17 cellular contexts compared by ENCODE assay signal in the genomic region with DNA sequence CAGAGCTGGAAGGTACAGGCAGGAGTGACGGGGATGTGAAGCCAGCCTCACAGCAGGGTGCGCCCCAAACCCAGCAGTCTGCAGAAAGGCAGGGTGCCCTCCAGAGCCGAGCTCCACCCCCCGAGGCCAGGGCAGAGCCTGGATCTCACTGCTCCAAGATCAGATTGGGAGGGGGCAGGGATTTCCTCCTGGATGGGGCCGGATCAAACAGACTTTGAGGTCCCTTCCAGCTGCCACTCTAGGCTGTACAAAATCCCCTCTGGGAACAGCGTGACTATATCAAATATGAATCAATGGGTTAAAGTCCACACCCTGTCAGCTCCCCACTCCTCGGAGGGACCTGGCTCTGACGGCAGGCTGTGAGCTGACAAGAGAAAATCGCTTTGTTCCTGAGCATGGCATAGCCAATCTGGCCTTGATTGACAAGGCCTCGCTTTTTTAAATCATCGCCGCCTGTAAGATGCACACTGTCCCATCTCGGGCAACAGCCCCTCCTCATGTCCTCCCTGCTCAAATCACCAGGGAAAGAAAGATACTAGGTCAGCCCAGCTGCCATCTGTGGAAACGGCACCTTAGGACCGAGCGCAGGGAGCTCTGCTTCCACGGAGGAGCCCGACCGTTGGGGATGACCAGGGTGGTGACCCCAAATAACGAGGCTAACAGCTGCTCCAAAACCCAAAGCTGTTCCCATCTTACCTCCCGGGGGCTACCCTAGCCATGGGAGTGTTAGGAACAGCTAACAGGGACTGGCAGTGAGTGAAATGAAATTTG. TPM values are rescaled to one million over a fixed set of nuclear protein-coding genes. Genes with fewer than 3 reads are reported as not detected.
DNase-seq lines count a peak whose midpoint lies in the region; ATAC-seq and TF ChIP-seq lines count a peak whose summit lies in the region.
"Had no signal": no experiment of that assay in that cellular context is flagged by ENCODE, and none has a peak within 500 bp of the region (broad histone marks: within the 10 kb centered on the region; RNA-seq: fewer than 3 reads in every experiment).

No MANE protein-coding gene starts in this region.

- H3K4me1 ChIP-seq in upper lobe of right lung: no peaks in the 10 kb centered on the region
- H3K4me1 ChIP-seq: gastrocnemius medialis had no signal

- no peaks in the 10 kb centered on the region for H3K36me3 ChIP-seq in upper lobe of right lung
- H3K36me3 ChIP-seq: gastrocnemius medialis, neutrophil, thoracic aorta had no signal

- no peak overlapping the region for H3K4me3 ChIP-seq in upper lobe of right lung
- H3K4me3 ChIP-seq: dorsolateral prefrontal cortex, gastrocnemius medialis, thoracic aorta had no signal

- intact Hi-C loops in cardiac septum (cut with DNase I) (no loop called here), Right ventricle myocardium superior (cut with DNase I) (no loop called here), upper lobe of right lung (cut with DNase I) (no loop called here)

- no peak for TF ChIP-seq POLR2A in GM18505 (IDR thresholded peaks at IDR 0.05; ENCODE audit: borderline replicate concordance, extremely low read depth, insufficient read depth, insufficient read length)

- H3K27ac ChIP-seq in upper lobe of right lung: no peak overlapping the region
- H3K27ac ChIP-seq: gastrocnemius medialis, neutrophil, thoracic aorta had no signal

- H3K27me3 ChIP-seq in upper lobe of right lung: no peaks in the 10 kb centered on the region
- H3K27me3 ChIP-seq: dorsolateral prefrontal cortex had no signal

- H3K9me3 ChIP-seq in upper lobe of right lung: no peaks in the 10 kb centered on the region
- H3K9me3 ChIP-seq: gastrocnemius medialis, neutrophil, thoracic aorta had no signal

- no peak for ATAC-seq in Right ventricle myocardium superior (ENCODE audit: poor library complexity)
- no peak for ATAC-seq in upper lobe of right lung
- no peak for ATAC-seq in GM19455 (IDR thresholded peaks at IDR 0.05; ENCODE audit: unreplicated experiment)
- no peak for ATAC-seq in GM18505 (IDR thresholded peaks at IDR 0.05; ENCODE audit: unreplicated experiment)
- ATAC-seq: activated T-helper 17 cell treated with anti-CD3 and anti-CD28 coated beads, Interleukin-2, amount 50 U/mL, for 72 hours; gastrocnemius medialis; stimulated activated effector memory CD8-positive, alpha-beta T cell treated with anti-CD3 and anti-CD28 coated beads, Interleukin-12 subunit alpha, Interleukin-12 subunit beta, amount 100 ng/mL, for 72 hours; T-helper 17 cell had no signal

- DNase-seq in cardiac septum (ENCODE audit: low spot score) (peak; percentile 59), Right ventricle myocardium superior (no peak), NCI-H82 treated with DMSO at 0.1 percent for 48 hours (lab: John Stamatoyannopoulos, UW; ENCODE audit: unreplicated experiment) (peak; percentile 22), islet precursor cell (peak; percentile 49), upper lobe of right lung (peak; percentile 46), T1000 (lab: John Stamatoyannopoulos, UW) (no peak)
- DNase-seq: erythroblast, gastrocnemius medialis, T-helper 17 cell had no signal

- no peak for TF ChIP-seq CTCF in upper lobe of right lung (IDR thresholded peaks at IDR 0.05)

RNA-seq across cellular contexts. Expression of a gene that starts 39.9 kb away (rescaled TPM):
- total RNA-seq in cardiac septum (not detected), Right ventricle myocardium superior (not detected), upper lobe of right lung (0.14 TPM)
- total RNA-seq: activated T-helper 17 cell treated with anti-CD3 and anti-CD28 coated beads, Interleukin-2, amount 50 U/mL, for 72 hours; dorsolateral prefrontal cortex; gastrocnemius medialis; MCF 10A; T-helper 17 cell had no signal

Comparison
In these comparisons a context has a peak if more than half of its experiments do, and no peak if none do; other contexts are left out.
1. DNase-seq: peak in cardiac septum (single experiment), NCI-H82 treated with DMSO at 0.1 percent for 48 hours (single experiment), islet precursor cell (single experiment) and upper lobe of right lung (single experiment); none in Right ventricle myocardium superior (single experiment) and T1000 (single experiment).